Comparison of ENCODE assay signal across 17 cellular contexts in the genomic region with DNA sequence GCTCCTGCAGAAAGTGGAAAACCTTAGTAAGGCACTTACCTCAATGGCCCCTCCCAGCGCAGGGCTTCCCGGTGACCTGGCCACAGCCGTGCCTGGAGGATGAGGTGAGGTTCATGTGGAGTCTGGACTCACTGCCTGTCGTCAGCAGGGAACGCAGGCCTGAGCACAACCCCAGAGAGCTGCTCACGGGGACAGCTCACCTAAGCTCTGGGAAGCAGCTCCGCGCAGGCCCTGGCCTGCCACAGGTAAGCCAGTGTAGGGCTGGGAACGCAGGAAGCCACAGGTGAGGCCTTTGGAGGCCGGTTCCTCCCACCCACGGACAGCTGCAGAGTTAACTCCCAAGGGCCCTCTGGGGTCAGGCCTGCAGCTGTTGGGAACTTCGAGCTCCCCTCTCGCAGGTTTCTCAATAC. TPM values are rescaled to one million over a fixed set of nuclear protein-coding genes. Genes with fewer than 3 reads are reported as not detected.
A peak's percentile ranks its signal among the peaks of the same experiment; 100 is the strongest.
DNase-seq lines count a peak whose midpoint lies in the region; ATAC-seq, FAIRE-seq and TF ChIP-seq lines count a peak whose summit lies in the region.
"Had no signal": no experiment of that assay in that cellular context is flagged by ENCODE, and none has a peak within 500 bp of the region (broad histone marks: within the 10 kb centered on the region; RNA-seq: fewer than 3 reads in every experiment).

No MANE protein-coding gene starts in this region.

- TF ChIP-seq POLR2A in K562 (conservative IDR thresholded peaks at IDR 0.05), result no peak; the same call in 1 of the 2 replicates

- no peak overlapping the region for H2BK5ac ChIP-seq in neuronal stem cell (ENCODE audit: low read length)

- peaks cover 28% of the 10 kb centered on the region for H3K36me3 Mint-ChIP-seq in T-helper 2 cell treated with Interferon-gamma antibody and Interleukin-4, amounts not matched to agents 5 μg/mL and 100 μg/mL, for 36 hours (ENCODE audit: low read depth)

- ATAC-seq in DND-41 (ENCODE audit: insufficient read depth, low read depth) (0 out of 3 replicates have a peak, but pooled peaks have one; percentile 9), HG02642 (IDR thresholded peaks at IDR 0.05; ENCODE audit: poor library complexity, unreplicated experiment) (peak; percentile 15), K562 (peak; percentile 20), HG02678 (IDR thresholded peaks at IDR 0.05; ENCODE audit: unreplicated experiment) (no peak)
- ATAC-seq: naive thymus-derived CD8-positive, alpha-beta T cell had no signal

- no peak overlapping the region for H2BK15ac ChIP-seq in neuronal stem cell (ENCODE audit: low read length)

- H3K4me3 ChIP-seq in DND-41 (ENCODE audit: low read depth in 1 of 2, low read length in 2 of 2), result no peak overlapping the region
- no peak overlapping the region for H3K4me3 ChIP-seq in K562
- H3K4me3 ChIP-seq in neuronal stem cell (ENCODE audit: low read length in 2 of 2), result no peak overlapping the region
- H3K4me3 ChIP-seq: right atrium auricular region, SK-N-MC had no signal

- no peak overlapping the region for H3K18ac ChIP-seq in neuronal stem cell (ENCODE audit: low read length)

- no peak overlapping the region for H4K91ac ChIP-seq in neuronal stem cell (ENCODE audit: low read depth, low read length, poor library complexity)

- H2AK5ac ChIP-seq in neuronal stem cell (ENCODE audit: low read depth, low read length), result no peak overlapping the region

- H3K9me3 Mint-ChIP-seq in T-helper 2 cell treated with Interferon-gamma antibody and Interleukin-4, amounts not matched to agents 5 μg/mL and 100 μg/mL, for 36 hours, result no peaks in the 10 kb centered on the region
- H3K9me3 Mint-ChIP-seq: CD8-positive, alpha-beta memory T cell; naive thymus-derived CD8-positive, alpha-beta T cell had no signal

- H3K4me3 Mint-ChIP-seq in T-helper 2 cell treated with Interferon-gamma antibody and Interleukin-4, amounts not matched to agents 5 μg/mL and 100 μg/mL, for 36 hours, result no peak overlapping the region
- H3K4me3 Mint-ChIP-seq: naive thymus-derived CD8-positive, alpha-beta T cell had no signal

- H3K9ac ChIP-seq in DND-41 (ENCODE audit: low read depth, low read length) (no peak overlapping the region), K562 (ENCODE audit: insufficient read depth in 1 of 2, low read depth in 2 of 2, low read length in 2 of 2) (peak overlapping the region in 1 of 2 experiments; percentile 53; a peak in 1 of 4 replicates), neuronal stem cell (ENCODE audit: low read depth, low read length, poor library complexity) (no peak overlapping the region)

- no peak overlapping the region for H4K8ac ChIP-seq in neuronal stem cell (ENCODE audit: low read depth, low read length)

- no peak for FAIRE-seq in K562 (lab: Jason Lieb, UNC)
- FAIRE-seq: kidney had no signal

- POLR2A ChIA-PET in K562 (lab: Yijun Ruan, JAX), result interaction anchor here (0.7 to 1.2 kb wide), 3 partner anchors 13 to 20 kb away, joined by 3 read pairs; no protein-coding TSS in a partner anchor

- H3K4me1 Mint-ChIP-seq in T-helper 2 cell treated with Interferon-gamma antibody and Interleukin-4, amounts not matched to agents 5 μg/mL and 100 μg/mL, for 36 hours (ENCODE audit: low read depth), result no peaks in the 10 kb centered on the region

- H3K9me3 ChIP-seq in DND-41 (ENCODE audit: insufficient read depth, low read length, severe bottlenecking) (no peaks in the 10 kb centered on the region), K562 (replicated peaks; ENCODE audit: control insufficient read depth, insufficient read depth, low read depth, low read length) (no peaks in the 10 kb centered on the region), neuronal stem cell (replicated peaks in 1 of 2; ENCODE audit: control insufficient read depth in 2 of 2, insufficient read depth in 1 of 2, low read depth in 1 of 2, low read length in 2 of 2) (no peaks in the 10 kb centered on the region)
- H3K9me3 ChIP-seq: right atrium auricular region had no signal

- no peak for TF ChIP-seq RAD21 in K562 (CRISPR knock-in tag; conservative IDR thresholded peaks at IDR 0.05 in 1 of 2, IDR thresholded peaks at IDR 0.05 in 1 of 2)

- CTCF ChIA-PET in K562 (lab: Yijun Ruan, JAX; ENCODE audit: low intra/inter-chr PET ratio), result no interaction called here

- no peak overlapping the region for H3K27ac Mint-ChIP-seq in T-helper 2 cell treated with Interferon-gamma antibody and Interleukin-4, amounts not matched to agents 5 μg/mL and 100 μg/mL, for 36 hours

- H3K27ac ChIP-seq in DND-41 (ENCODE audit: low read length), result no peak overlapping the region
- H3K27ac ChIP-seq in K562 (ENCODE audit: extremely low read depth, low read depth, low read length), result no peak overlapping the region
- no peak overlapping the region for H3K27ac ChIP-seq in neuronal stem cell (replicated peaks; ENCODE audit: low read length)
- H3K27ac ChIP-seq: right atrium auricular region, SK-N-MC had no signal

- no TSS peak for BruUV-seq in K562 (replicated peaks; lab: Mats Ljungman, UMichigan)

- no peaks in the 10 kb centered on the region for H3K4me1 ChIP-seq in DND-41 (ENCODE audit: insufficient read depth, low read length)
- H3K4me1 ChIP-seq in K562 (replicated peaks in 1 of 2; ENCODE audit: control insufficient read depth in 2 of 2, insufficient read depth in 2 of 2, low read length in 2 of 2), result peaks cover 0 to 6% of the 10 kb centered on the region in 2 experiments; a peak in 2 of 5 replicates
- H3K4me1 ChIP-seq in neuronal stem cell (ENCODE audit: control insufficient read depth in 2 of 2, insufficient read depth in 1 of 2, low read depth in 1 of 2, low read length in 2 of 2), result peaks cover 2 to 9% of the 10 kb centered on the region in 2 donors

- no peak overlapping the region for H3K4ac ChIP-seq in neuronal stem cell (ENCODE audit: low read length)

- H3K79me1 ChIP-seq in neuronal stem cell (ENCODE audit: low read depth, low read length), result no peaks in the 10 kb centered on the region

- TF ChIP-seq CTCF in DND-41 (IDR thresholded peaks at IDR 0.05; ENCODE audit: borderline replicate concordance, extremely low read depth, low read length, poor library complexity, severe bottlenecking), result no peak
- no peak for TF ChIP-seq CTCF in K562 (IDR thresholded peaks at IDR 0.05 in 2 of 3, conservative IDR thresholded peaks at IDR 0.05 in 1 of 3; ENCODE audit: insufficient read depth in 2 of 3, low read depth in 1 of 3, low read length in 3 of 3)

- in situ Hi-C loops in K562 (cut with MboI), result no loop called here

- no peak overlapping the region for H2BK120ac ChIP-seq in neuronal stem cell (ENCODE audit: low read depth, low read length)

- TF ChIP-seq EP300 in K562 (IDR thresholded peaks at IDR 0.05; ENCODE audit: low read length), result no peak

- H2BK12ac ChIP-seq in neuronal stem cell (ENCODE audit: low read length), result no peak overlapping the region

- H3K4me2 ChIP-seq in DND-41 (ENCODE audit: insufficient read depth, low read length) (no peak overlapping the region), K562 (ENCODE audit: insufficient read depth, low read length) (no peak overlapping the region), neuronal stem cell (ENCODE audit: insufficient read depth, low read length, poor library complexity, severe bottlenecking) (no peak overlapping the region)

- H3K36me3 ChIP-seq in DND-41 (ENCODE audit: insufficient read depth, low read length) (peaks cover 53% of the 10 kb centered on the region), K562 (ENCODE audit: control insufficient read depth, insufficient read depth, low read length) (peaks cover 57% of the 10 kb centered on the region), neuronal stem cell (replicated peaks in 1 of 2; ENCODE audit: control insufficient read depth in 2 of 2, insufficient read depth in 2 of 2, low read length in 2 of 2) (peaks cover 34 to 64% of the 10 kb centered on the region in 2 donors)

- H3K27me3 ChIP-seq in DND-41 (ENCODE audit: insufficient read depth, low read length, poor library complexity) (no peaks in the 10 kb centered on the region), K562 (ENCODE audit: control insufficient read depth in 2 of 2, insufficient read depth in 2 of 2, low read length in 2 of 2) (no peaks in the 10 kb centered on the region), neuronal stem cell (ENCODE audit: control insufficient read depth in 3 of 3, insufficient read depth in 3 of 3, low read depth in 1 of 3, low read length in 3 of 3) (no peaks in the 10 kb centered on the region)
- H3K27me3 ChIP-seq: right atrium auricular region had no signal

- H4K20me1 ChIP-seq in DND-41 (ENCODE audit: insufficient read depth, low read length), result peaks cover 7% of the 10 kb centered on the region
- H4K20me1 ChIP-seq in K562 (replicated peaks; ENCODE audit: control insufficient read depth, insufficient read depth, low read length), result no peaks in the 10 kb centered on the region

- H3K9me1 ChIP-seq in K562 (ENCODE audit: control insufficient read depth, insufficient read depth, low read length), result no peaks in the 10 kb centered on the region

- H3K79me2 ChIP-seq in DND-41 (ENCODE audit: insufficient read depth, low read length) (no peaks in the 10 kb centered on the region), K562 (ENCODE audit: control insufficient read depth, insufficient read depth, low read length) (no peaks in the 10 kb centered on the region)

- intact Hi-C loops in K562 (cut with micrococcal nuclease), result no loop called here

- no peak for DNase-seq in DND-41
- no peak for DNase-seq in K562 (ENCODE audit: extremely low read depth in 1 of 4, low spot score in 3 of 4)
- DNase-seq in neuronal stem cell (ENCODE audit: low spot score), result no peak
- no peak for DNase-seq in NCI-H1105 (lab: John Stamatoyannopoulos, UW)
- DNase-seq in T-helper 2 cell treated with Interferon-gamma antibody and Interleukin-4, amounts not matched to agents 5 μg/mL and 100 μg/mL, for 36 hours (ENCODE audit: low spot score), result no peak
- DNase-seq in occipital lobe (lab: John Stamatoyannopoulos, UW), result no peak
- DNase-seq: amniotic stem cell; CD8-positive, alpha-beta memory T cell; kidney; naive thymus-derived CD8-positive, alpha-beta T cell; NCI-H1048; stimulated activated CD4-positive, alpha-beta T cell treated with anti-CD3 and anti-CD28 coated beads, Interleukin-4, amount 100 ng/mL, for 24 hours; stimulated activated naive CD4-positive, alpha-beta T cell treated with Interleukin-2 at 50 U/mL for 16 hours had no signal

- 75% methylated on average over 13 of the region's 13 CpGs for WGBS in K562 (ENCODE audit: insufficient coverage, low coverage, missing lambda C conversion rate)
- WGBS in neuronal stem cell (ENCODE audit: extremely low coverage in 2 of 2, insufficient read length in 2 of 2, insufficient replicate concordance in 1 of 2), 2 donors, result no CpG with 5 or more reads among the region's 13 CpGs

- peak overlapping the region; percentile 25 for H3K23ac ChIP-seq in neuronal stem cell (ENCODE audit: low read depth, low read length, poor library complexity)

- no peak overlapping the region for H2AFZ ChIP-seq in DND-41 (ENCODE audit: low read depth, low read length)
- no peak overlapping the region for H2AFZ ChIP-seq in K562 (ENCODE audit: low read depth, low read length)
- no peak overlapping the region for H2AFZ ChIP-seq in neuronal stem cell (ENCODE audit: low read length)

- no peak overlapping the region for H3K14ac ChIP-seq in neuronal stem cell (ENCODE audit: low read length)

- no peaks in the 10 kb centered on the region for H3K27me3 Mint-ChIP-seq in T-helper 2 cell treated with Interferon-gamma antibody and Interleukin-4, amounts not matched to agents 5 μg/mL and 100 μg/mL, for 36 hours (ENCODE audit: low read depth)
- H3K27me3 Mint-ChIP-seq: CD8-positive, alpha-beta memory T cell; naive thymus-derived CD8-positive, alpha-beta T cell had no signal

RNA-seq across cellular contexts. Expression of a gene that starts 32.8 kb away (rescaled TPM):
- total RNA-seq in K562 (2011; cell fraction: chromatin; rRNA removed; ENCODE audit: low replicate concordance), result 295 and 475 TPM in 2 replicates
- total RNA-seq in K562 (2011; cell fraction: nucleolus; rRNA removed), result 136 and 138 TPM in 2 replicates
- 230 and 322 TPM in 2 replicates for total RNA-seq in K562 (2011; cell fraction: nucleoplasm; rRNA removed)
- total RNA-seq in K562 (2014; rRNA removed) (118 and 119 TPM in 2 replicates), K562 (2014; rRNA removed; fragmentation: Illumina TruSeq; extraction: Trizol) (109 and 121 TPM in 2 replicates), K562 (2015; rRNA removed; fragmentation: Illumina TruSeq; extraction: Trizol) (107 and 114 TPM in 2 replicates), K562 (2021) (99.1 and 107 TPM in 2 replicates), occipital lobe (45.5 TPM)
- polyA plus RNA-seq in K562 (2011; rRNA removed) (134 and 158 TPM in 2 replicates), K562 (2014; fragmentation: Illumina TruSeq; extraction: Trizol) (105 and 106 TPM in 2 replicates), K562 (2014; fragmentation: Nextera tagmentation; extraction: Ambion mirVana) (10 to 100 TPM; 46.7 to 63.4 TPM), K562 (2014; rRNA removed) (133 and 138 TPM in 2 replicates)
- polyA plus RNA-seq in K562 (2011; cell fraction: cytosol; rRNA removed), result 72.8 and 77.2 TPM in 2 replicates
- 117 and 126 TPM in 2 replicates for polyA plus RNA-seq in K562 (2011; cell fraction: nucleus; rRNA removed)
- polyA plus RNA-seq in K562 (2012), result 72.3 and 75.8 TPM in 2 replicates
- polyA minus RNA-seq in K562 (2011; rRNA and poly(A)+ RNA removed), result 165 and 173 TPM in 2 replicates
- 57.4 and 61.7 TPM in 2 replicates for polyA minus RNA-seq in K562 (2011; cell fraction: cytosol; rRNA and poly(A)+ RNA removed)
- 25.3 and 47.7 TPM in 2 replicates for polyA minus RNA-seq in K562 (2011; cell fraction: nucleus; rRNA and poly(A)+ RNA removed)
- 38.3 TPM for polyA plus RNA-seq in neuronal stem cell (2013, experiment 1 of 2)
- polyA plus RNA-seq in neuronal stem cell (2013, experiment 2 of 2), result 38.9 TPM
